Comparison of ENCODE assay signal across 1 cellular context in the genomic region with DNA sequence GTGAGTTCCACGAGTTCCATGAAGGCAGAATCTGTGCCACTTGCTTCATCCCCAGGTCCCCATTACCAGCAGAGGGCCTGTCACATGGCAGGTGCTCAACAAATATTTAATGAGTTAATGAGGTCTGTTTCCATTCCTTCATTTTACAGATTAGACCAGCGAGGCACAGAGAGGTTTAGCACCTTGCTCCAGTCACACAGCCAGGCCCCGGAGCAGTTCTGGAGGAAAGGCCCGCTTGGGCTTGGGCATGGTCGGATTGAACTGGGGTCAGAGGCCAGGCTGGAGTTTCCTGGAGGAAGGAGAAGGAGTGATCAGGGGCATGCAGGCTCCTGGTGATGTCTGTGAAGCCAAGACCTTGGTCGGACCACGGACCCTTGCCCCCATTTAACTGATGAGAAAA.
A peak's percentile ranks its signal among the peaks of the same experiment; 100 is the strongest.
TF ChIP-seq lines count a peak whose summit lies in the region.

No MANE protein-coding gene starts in this region.

TF ChIP-seq in HepG2, 621 proteins besides CTCF, POLR2A, EP300 and RAD21:
- TF ChIP-seq USF2 (IDR thresholded peaks at IDR 0.05; ENCODE audit: low read depth, low read length): no peak
- TF ChIP-seq USF2 (CRISPR knock-in tag; IDR thresholded peaks at IDR 0.05; ENCODE audit: borderline replicate concordance): no peak
- peak; percentile 98 for TF ChIP-seq ZNF768 (CRISPR knock-in tag; IDR thresholded peaks at IDR 0.05)
